16 cellular contexts compared by ENCODE assay signal in genomic region chr2:233026211-233026813, GRCh38. TPM values are rescaled to one million over a fixed set of nuclear protein-coding genes. Genes with fewer than 3 reads are reported as not detected.
DNase-seq lines count a peak whose midpoint lies in the region; ATAC-seq and TF ChIP-seq lines count a peak whose summit lies in the region.
"Had no signal": no experiment of that assay in that cellular context is flagged by ENCODE, and none has a peak within 500 bp of the region (broad histone marks: within the 10 kb centered on the region; RNA-seq: fewer than 3 reads in every experiment).

No MANE protein-coding gene starts in this region.

- TF ChIP-seq CTCF in choroid plexus epithelial cell (conservative IDR thresholded peaks at IDR 0.05; ENCODE audit: low read depth, low read length) = no peak

- H3K27ac Mint-ChIP-seq in activated T-helper 17 cell treated with anti-CD3 and anti-CD28 coated beads, Interleukin-2, amount 50 U/mL, for 72 hours = no peak overlapping the region
- no peak overlapping the region for H3K27ac Mint-ChIP-seq in stimulated activated naive CD8-positive, alpha-beta T cell treated with anti-CD3 and anti-CD28 coated beads, Interleukin-15, amount 100 ng/mL, for 72 hours
- H3K27ac Mint-ChIP-seq: activated naive CD4-positive, alpha-beta T cell treated with anti-CD3 and anti-CD28 coated beads for 36 hours; CD4-positive, CD25-positive, alpha-beta regulatory T cell; H9 had no signal

- no peaks in the 10 kb centered on the region for H3K4me1 Mint-ChIP-seq in activated T-helper 17 cell treated with anti-CD3 and anti-CD28 coated beads, Interleukin-2, amount 50 U/mL, for 72 hours
- H3K4me1 Mint-ChIP-seq in stimulated activated naive CD8-positive, alpha-beta T cell treated with anti-CD3 and anti-CD28 coated beads, Interleukin-15, amount 100 ng/mL, for 72 hours = no peaks in the 10 kb centered on the region
- H3K4me1 Mint-ChIP-seq: CD4-positive, CD25-positive, alpha-beta regulatory T cell had no signal

- no peak overlapping the region for H3K4me3 ChIP-seq in choroid plexus epithelial cell (ENCODE audit: low read depth, low read length)
- H3K4me3 ChIP-seq: esophagus muscularis mucosa had no signal

- no peak overlapping the region for H3K4me3 Mint-ChIP-seq in activated T-helper 17 cell treated with anti-CD3 and anti-CD28 coated beads, Interleukin-2, amount 50 U/mL, for 72 hours
- H3K4me3 Mint-ChIP-seq in stimulated activated naive CD8-positive, alpha-beta T cell treated with anti-CD3 and anti-CD28 coated beads, Interleukin-15, amount 100 ng/mL, for 72 hours = no peak overlapping the region
- H3K4me3 Mint-ChIP-seq: activated naive CD4-positive, alpha-beta T cell treated with anti-CD3 and anti-CD28 coated beads for 36 hours; CD4-positive, CD25-positive, alpha-beta regulatory T cell; H9 had no signal

- no peaks in the 10 kb centered on the region for H3K27me3 Mint-ChIP-seq in activated T-helper 17 cell treated with anti-CD3 and anti-CD28 coated beads, Interleukin-2, amount 50 U/mL, for 72 hours
- H3K27me3 Mint-ChIP-seq in stimulated activated naive CD8-positive, alpha-beta T cell treated with anti-CD3 and anti-CD28 coated beads, Interleukin-15, amount 100 ng/mL, for 72 hours = no peaks in the 10 kb centered on the region
- H3K27me3 Mint-ChIP-seq: CD4-positive, CD25-positive, alpha-beta regulatory T cell had no signal

- no peak for ATAC-seq in activated T-helper 17 cell treated with anti-CD3 and anti-CD28 coated beads, Interleukin-2, amount 50 U/mL, for 72 hours (replicated peaks)
- no peak for ATAC-seq in stimulated activated naive CD8-positive, alpha-beta T cell treated with anti-CD3 and anti-CD28 coated beads, Interleukin-15, amount 100 ng/mL, for 72 hours
- no peak for ATAC-seq in GM21786 (IDR thresholded peaks at IDR 0.05; ENCODE audit: unreplicated experiment)

- DNase-seq in Daoy (ENCODE audit: low read depth) = peak; percentile 63
- DNase-seq in M059J (ENCODE audit: low read depth) = peak; percentile 90
- DNase-seq in choroid plexus epithelial cell (ENCODE audit: low read depth) = peak; percentile 43
- peak; percentile 57 for DNase-seq in myocyte (ENCODE audit: low read depth)
- DNase-seq in stimulated activated naive CD8-positive, alpha-beta T cell treated with anti-CD3 and anti-CD28 coated beads, Interleukin-15, amount 100 ng/mL, for 72 hours = no peak
- DNase-seq in cerebellar nuclear complex (lab: John Stamatoyannopoulos, UW) = no peak
- DNase-seq: activated CD8-positive, alpha-beta memory T cell treated with anti-CD3 and anti-CD28 coated beads for 24 hours; activated naive CD4-positive, alpha-beta T cell treated with anti-CD3 and anti-CD28 coated beads for 36 hours; CD4-positive, CD25-positive, alpha-beta regulatory T cell; GDM1; H9 had no signal

- no peaks in the 10 kb centered on the region for H3K36me3 Mint-ChIP-seq in activated T-helper 17 cell treated with anti-CD3 and anti-CD28 coated beads, Interleukin-2, amount 50 U/mL, for 72 hours (ENCODE audit: low read depth)
- H3K36me3 Mint-ChIP-seq: CD4-positive, CD25-positive, alpha-beta regulatory T cell had no signal

- no peaks in the 10 kb centered on the region for H3K9me3 Mint-ChIP-seq in activated T-helper 17 cell treated with anti-CD3 and anti-CD28 coated beads, Interleukin-2, amount 50 U/mL, for 72 hours
- H3K9me3 Mint-ChIP-seq in stimulated activated naive CD8-positive, alpha-beta T cell treated with anti-CD3 and anti-CD28 coated beads, Interleukin-15, amount 100 ng/mL, for 72 hours = no peaks in the 10 kb centered on the region
- H3K9me3 Mint-ChIP-seq: activated naive CD4-positive, alpha-beta T cell treated with anti-CD3 and anti-CD28 coated beads for 36 hours; CD4-positive, CD25-positive, alpha-beta regulatory T cell had no signal

RNA-seq across cellular contexts. Expression of gene NEU2, which starts 6.2 kb away (rescaled TPM):
- not detected in 2 replicates for total RNA-seq in Daoy (2014; rRNA removed; shearing (Covaris generic))
- total RNA-seq in M059J (2014; rRNA removed; shearing (Covaris generic)) = not detected in 2 replicates
- total RNA-seq in myocyte = not detected in 2 replicates
- not detected for polyA plus RNA-seq in myocyte (2012)
- total RNA-seq in activated T-helper 17 cell treated with anti-CD3 and anti-CD28 coated beads, Interleukin-2, amount 50 U/mL, for 72 hours = not detected
- total RNA-seq: activated naive CD4-positive, alpha-beta T cell treated with anti-CD3 and anti-CD28 coated beads for 36 hours; CD4-positive, CD25-positive, alpha-beta regulatory T cell; esophagus muscularis mucosa; H9; posterior vena cava; urinary bladder had no signal
- polyA plus RNA-seq: CD4-positive, CD25-positive, alpha-beta regulatory T cell; urinary bladder had no signal

RNA-seq across cellular contexts. Expression of gene NGEF, which starts 13.3 kb away (rescaled TPM):
- total RNA-seq in Daoy (2014; rRNA removed; shearing (Covaris generic)) = 0.17 and 3.3 TPM in 2 replicates
- total RNA-seq in M059J (2014; rRNA removed; shearing (Covaris generic)) = 3.5 and 7.8 TPM in 2 replicates
- 0.19 TPM in 1 of 2 replicates, not detected in the other for total RNA-seq in myocyte
- 1.5 TPM for polyA plus RNA-seq in myocyte (2012)
- 1 to 10 TPM in 1 of 2 donors, not detected in 1; 1.0 TPM for total RNA-seq in activated T-helper 17 cell treated with anti-CD3 and anti-CD28 coated beads, Interleukin-2, amount 50 U/mL, for 72 hours
- total RNA-seq: CD4-positive, CD25-positive, alpha-beta regulatory T cell had no signal

RNA-seq across cellular contexts. Expression of gene INPP5D, which starts 33.8 kb away (rescaled TPM):
- total RNA-seq in Daoy (2014; rRNA removed; shearing (Covaris generic)) = not detected in 2 replicates
- not detected in 2 replicates for total RNA-seq in M059J (2014; rRNA removed; shearing (Covaris generic))
- 1.1 and 2.5 TPM in 2 replicates for total RNA-seq in myocyte
- polyA plus RNA-seq in myocyte (2012) = 2.0 TPM
- 10 to 100 TPM; 81.6 to 89.8 TPM for total RNA-seq in activated T-helper 17 cell treated with anti-CD3 and anti-CD28 coated beads, Interleukin-2, amount 50 U/mL, for 72 hours

Comparison
In these comparisons a context has a peak if more than half of its experiments do, and no peak if none do; other contexts are left out.
1. DNase-seq: peak in Daoy (single experiment), M059J (single experiment), choroid plexus epithelial cell (single experiment) and myocyte (single experiment); none in stimulated activated naive CD8-positive, alpha-beta T cell treated with anti-CD3 and anti-CD28 coated beads, Interleukin-15, amount 100 ng/mL, for 72 hours (0 of 2) and cerebellar nuclear complex (0 of 2).
2. RNA of gene INPP5D, which starts 33.8 kb away (total RNA-seq): 81.6 to 89.8 TPM in activated T-helper 17 cell treated with anti-CD3 and anti-CD28 coated beads, Interleukin-2, amount 50 U/mL, for 72 hours; 1.1 to 2.5 TPM in myocyte, not detected in Daoy and not detected in M059J; every median in the first group is over 10 times any median in the second.